Comparison of ENCODE assay signal across 8 cellular contexts in the genomic region with DNA sequence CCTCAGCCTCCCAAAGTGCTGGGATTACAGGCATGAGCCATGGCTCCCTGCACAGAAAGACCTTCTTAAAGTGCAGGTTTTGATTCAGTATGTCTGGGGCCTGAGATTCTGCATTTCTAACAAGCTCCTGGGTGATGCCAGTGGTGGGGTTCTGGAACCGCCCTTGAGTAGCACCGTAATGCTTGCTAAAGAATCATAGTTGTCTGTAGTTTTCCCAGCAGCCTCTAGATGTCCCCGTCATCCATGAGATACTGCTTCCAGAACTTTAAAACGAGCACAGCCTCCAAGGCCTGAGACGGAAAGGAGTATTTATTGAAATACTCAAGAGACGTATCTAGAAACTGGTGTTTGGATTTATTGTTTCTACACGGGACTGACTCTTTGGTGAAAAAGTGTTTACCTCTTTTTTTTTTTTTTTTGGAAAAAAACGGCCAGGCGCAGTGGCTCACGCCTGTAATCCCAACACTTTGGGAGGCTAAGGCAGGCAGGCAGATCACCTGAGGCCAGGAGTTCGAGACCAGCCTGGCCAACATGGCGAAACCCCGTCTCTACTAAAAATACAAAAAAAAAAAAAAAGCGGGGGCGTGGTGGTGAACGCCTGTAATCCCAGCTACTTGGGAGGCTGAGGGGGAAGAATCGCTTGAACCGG. TPM values are rescaled to one million over a fixed set of nuclear protein-coding genes. Genes with fewer than 3 reads are reported as not detected.
DNase-seq lines count a peak whose midpoint lies in the region; ATAC-seq, FAIRE-seq and TF ChIP-seq lines count a peak whose summit lies in the region.

No MANE protein-coding gene starts in this region.

- peaks cover 13% of the 10 kb centered on the region for H3K23me2 ChIP-seq in H1 (ENCODE audit: low read depth, low read length)

- H4K8ac ChIP-seq in H1 (ENCODE audit: extremely low read depth, insufficient read depth, low read length): no peak overlapping the region

- no peak overlapping the region for H4K91ac ChIP-seq in H1 (replicated peaks; ENCODE audit: insufficient read length, low read length)

- H3K4me3 ChIP-seq in DND-41 (ENCODE audit: low read depth in 1 of 2, low read length in 2 of 2) (no peak overlapping the region), H1 (ENCODE audit: extremely low read depth in 1 of 4, insufficient read depth in 2 of 4, low read depth in 3 of 4, low read length in 4 of 4) (no peak overlapping the region)

- intact Hi-C loops in activated B cell treated with CpG ODN at 0.5 μM for 24 hours (cut with micrococcal nuclease): loop anchor here (1.0 to 5.0 kb wide), 8 partner anchors 42 to 767 kb away; no protein-coding TSS in a partner anchor

- POLR2A ChIA-PET in activated B cell treated with CpG ODN at 0.5 μM for 24 hours (lab: Charles Lee) (interaction anchor here (0.6 to 4.6 kb wide), 4 partner anchors 10 to 290 kb away, joined by 3 to 23 read pairs (median 14); a partner anchor contains a TSS), H1 (lab: Charles Lee; ENCODE audit: partially characterized antibody) (no interaction called here)

- peak; percentile 92 to 93 for TF ChIP-seq RAD21 in H1 (IDR thresholded peaks at IDR 0.05 in 1 of 2, conservative IDR thresholded peaks at IDR 0.05 in 1 of 2; ENCODE audit: low read depth in 2 of 2, low read length in 2 of 2)

- CTCF ChIA-PET in activated B cell treated with CpG ODN at 0.5 μM for 24 hours (lab: Charles Lee): interaction anchor here (0.6 to 4.3 kb wide), 14 partner anchors 8 to 735 kb away, joined by 3 to 30 read pairs (median 4); a partner anchor contains a TSS
- CTCF ChIA-PET in H1 (lab: Charles Lee; ENCODE audit: partially characterized antibody): interaction anchor here (0.6 to 3.6 kb wide), 38 partner anchors 9 to 1553 kb away, joined by 3 to 23 read pairs (median 4); a partner anchor contains a TSS

- H3K18ac ChIP-seq in H1 (ENCODE audit: extremely low read depth, low read length): no peak overlapping the region

- peaks cover 3% of the 10 kb centered on the region; the same call in 1 of the 2 replicates for H3K79me1 ChIP-seq in H1 (ENCODE audit: low read depth, low read length)

- H3K4me1 Mint-ChIP-seq in activated B cell treated with CpG ODN at 0.5 μM for 24 hours: peaks cover 32% of the 10 kb centered on the region

- no peaks in the 10 kb centered on the region for H3K27me3 Mint-ChIP-seq in activated B cell treated with CpG ODN at 0.5 μM for 24 hours

- DNase-seq in DND-41 (peak; percentile 68), NCI-H460 (ENCODE audit: extremely low read depth, low read depth) (peak; percentile 86), activated B cell treated with CpG ODN at 0.5 μM for 24 hours (no peak), H1 (ENCODE audit: low read depth in 1 of 2, low spot score in 2 of 2) (no peak), midbrain (lab: John Stamatoyannopoulos, UW) (peak; percentile 73), superior temporal gyrus (ENCODE audit: extremely low spot score) (peak; percentile 90)

- H3K9ac ChIP-seq in DND-41 (ENCODE audit: low read depth, low read length) (no peak overlapping the region), H1 (replicated peaks in 1 of 4; ENCODE audit: extremely low read depth in 1 of 4, low read depth in 3 of 4, low read length in 3 of 4) (no peak overlapping the region)

- ATAC-seq in DND-41 (ENCODE audit: insufficient read depth, low read depth) (peak; percentile 48), HG03354 (IDR thresholded peaks at IDR 0.05; ENCODE audit: poor library complexity, severe bottlenecking, unreplicated experiment) (peak; percentile 12), activated B cell treated with CpG ODN at 0.5 μM for 24 hours (ENCODE audit: low read depth) (peak; percentile 27), GM21528 (IDR thresholded peaks at IDR 0.05; ENCODE audit: low FRiP score, unreplicated experiment) (no peak)

- peaks cover 31% of the 10 kb centered on the region for H3K4me1 ChIP-seq in DND-41 (ENCODE audit: insufficient read depth, low read length)
- H3K4me1 ChIP-seq in H1 (replicated peaks in 1 of 4; ENCODE audit: control insufficient read depth in 3 of 4, insufficient read depth in 4 of 4, low read length in 3 of 4): peaks cover 0 to 10% (median 4%) of the 10 kb centered on the region in 4 experiments; a peak in 5 of 7 replicates

- TF ChIP-seq EP300 in H1 (IDR thresholded peaks at IDR 0.05; ENCODE audit: borderline replicate concordance in 1 of 2, low read depth in 2 of 2, low read length in 2 of 2): no peak

- TF ChIP-seq CTCF in DND-41 (IDR thresholded peaks at IDR 0.05; ENCODE audit: borderline replicate concordance, extremely low read depth, low read length, poor library complexity, severe bottlenecking): peak; percentile 86
- TF ChIP-seq CTCF in activated B cell treated with CpG ODN at 0.5 μM for 24 hours (IDR thresholded peaks at IDR 0.05): no peak
- peak in 2 of 3 experiments; percentile 71 to 72; a peak in 3 of 4 replicates for TF ChIP-seq CTCF in H1 (IDR thresholded peaks at IDR 0.05; ENCODE audit: control extremely low read depth in 1 of 3, insufficient read depth in 1 of 3, low read depth in 1 of 3, low read length in 3 of 3)

- H3K4ac ChIP-seq in H1 (replicated peaks; ENCODE audit: insufficient read length, low read depth, low read length): no peak overlapping the region

- H2BK5ac ChIP-seq in H1 (ENCODE audit: low read depth, low read length): no peak overlapping the region

- TF ChIP-seq POLR2A in H1 (IDR thresholded peaks at IDR 0.05; ENCODE audit: control extremely low read depth in 1 of 2, low read depth in 2 of 2, low read length in 2 of 2): no peak

- H3K79me2 ChIP-seq in DND-41 (ENCODE audit: insufficient read depth, low read length) (peaks cover 23% of the 10 kb centered on the region), H1 (ENCODE audit: control insufficient read depth in 1 of 2, insufficient read depth in 2 of 2, low read length in 2 of 2) (no peaks in the 10 kb centered on the region)

- no peak overlapping the region for H2BK15ac ChIP-seq in H1 (ENCODE audit: low read length)

- H4K20me1 ChIP-seq in DND-41 (ENCODE audit: insufficient read depth, low read length) (peaks cover 9% of the 10 kb centered on the region), H1 (replicated peaks in 1 of 2; ENCODE audit: control insufficient read depth in 1 of 2, insufficient read depth in 2 of 2, low read length in 2 of 2) (no peaks in the 10 kb centered on the region)

- H3K56ac ChIP-seq in H1 (replicated peaks; ENCODE audit: insufficient read length, low read depth, low read length): no peak overlapping the region

- no peak overlapping the region for H2BK12ac ChIP-seq in H1 (ENCODE audit: low read depth, low read length)

- H3K4me2 ChIP-seq in DND-41 (ENCODE audit: insufficient read depth, low read length) (no peak overlapping the region), H1 (ENCODE audit: insufficient read depth in 1 of 2, low read depth in 2 of 2, low read length in 2 of 2) (no peak overlapping the region)

- no peak overlapping the region for H4K5ac ChIP-seq in H1 (ENCODE audit: insufficient read length, low read depth, low read length)

- no peaks in the 10 kb centered on the region for H3K9me3 Mint-ChIP-seq in activated B cell treated with CpG ODN at 0.5 μM for 24 hours

- peaks cover 8% of the 10 kb centered on the region for H3K36me3 ChIP-seq in DND-41 (ENCODE audit: insufficient read depth, low read length)
- no peaks in the 10 kb centered on the region for H3K36me3 ChIP-seq in H1 (ENCODE audit: control insufficient read depth in 2 of 4, insufficient read depth in 4 of 4, low read length in 3 of 4)

- H3K27ac ChIP-seq in DND-41 (ENCODE audit: low read length) (no peak overlapping the region), H1 (ENCODE audit: low read depth, low read length) (no peak overlapping the region)

- H3K9me3 ChIP-seq in DND-41 (ENCODE audit: insufficient read depth, low read length, severe bottlenecking): no peaks in the 10 kb centered on the region
- H3K9me3 ChIP-seq in H1 (ENCODE audit: insufficient read depth in 2 of 2, low read depth in 1 of 2, low read length in 1 of 2): no peaks in the 10 kb centered on the region

- no peak overlapping the region for H2BK20ac ChIP-seq in H1 (ENCODE audit: low read length)

- no peak overlapping the region for H3K23ac ChIP-seq in H1 (ENCODE audit: insufficient read length)

- H3K27me3 ChIP-seq in DND-41 (ENCODE audit: insufficient read depth, low read length, poor library complexity) (no peaks in the 10 kb centered on the region), H1 (replicated peaks in 1 of 4; ENCODE audit: control insufficient read depth in 3 of 4, extremely low read depth in 1 of 4, insufficient read depth in 3 of 4, low read length in 3 of 4) (no peaks in the 10 kb centered on the region)

- peaks cover 12% of the 10 kb centered on the region for H3K36me3 Mint-ChIP-seq in activated B cell treated with CpG ODN at 0.5 μM for 24 hours (ENCODE audit: low read depth)

- no peak overlapping the region for H3K14ac ChIP-seq in H1 (ENCODE audit: insufficient read length)

- H3K27ac Mint-ChIP-seq in activated B cell treated with CpG ODN at 0.5 μM for 24 hours: peak overlapping the region; percentile 83

- H2BK120ac ChIP-seq in H1 (replicated peaks; ENCODE audit: low read depth, low read length): no peak overlapping the region

- H3K4me3 Mint-ChIP-seq in activated B cell treated with CpG ODN at 0.5 μM for 24 hours: peak overlapping the region; percentile 53

- WGBS in H1 (ENCODE audit: extremely low coverage in 1 of 2, insufficient coverage in 1 of 2, insufficient read length in 1 of 2, insufficient replicate concordance in 2 of 2, low coverage in 1 of 2, low lambda C conversion rate in 2 of 2, missing lambda C conversion rate in 1 of 2), 2 experiments: 41% methylated on average over 9 of the region's 18 CpGs; no CpG with 5 or more reads in 1 of the 2 experiments

- H2AFZ ChIP-seq in DND-41 (ENCODE audit: low read depth, low read length): no peak overlapping the region
- H2AFZ ChIP-seq in H1 (ENCODE audit: low read length): no peak overlapping the region

- H2AK5ac ChIP-seq in H1 (ENCODE audit: low read depth, low read length): no peak overlapping the region

- FAIRE-seq in H1 (lab: Jason Lieb, UNC): peak; percentile 58

RNA-seq across cellular contexts. Expression of a gene that starts 2.6 kb away (rescaled TPM):
- total RNA-seq in NCI-H460 (2014; rRNA removed; shearing (Covaris generic)): 82.1 and 98.0 TPM in 2 replicates
- polyA plus RNA-seq in NCI-H460 (2014; cell fraction: nucleus; rRNA removed): 140 and 227 TPM in 2 replicates
- total RNA-seq in activated B cell treated with CpG ODN at 0.5 μM for 24 hours: 59.5 and 60.8 TPM in 2 replicates
- total RNA-seq in H1 (2021; fragmentation: NEBNext Ultra II Directional; extraction: Animal tissue kit (Norgen Biotek cat#: 25700)): 19.9 and 21.4 TPM in 2 replicates
- polyA plus RNA-seq in H1 (2011; rRNA removed): 15.3 and 26.9 TPM in 2 replicates
- polyA plus RNA-seq in H1 (2011; cell fraction: cytosol; rRNA removed): 20.4 TPM
- polyA plus RNA-seq in H1 (2011; cell fraction: nucleus; rRNA removed): 32.6 TPM
- polyA plus RNA-seq in H1 (2012, experiment 1 of 2): 18.0 to 24.6 TPM (median 21.5 TPM) in 4 replicates
- polyA plus RNA-seq in H1 (2012, experiment 2 of 2): 14.7 TPM
- 15.3 TPM for polyA plus RNA-seq in H1 (2013, experiment 1 of 2)
- polyA plus RNA-seq in H1 (2013, experiment 2 of 2): 16.1 TPM
- 29.6 and 40.8 TPM in 2 replicates for polyA minus RNA-seq in H1 (2011; rRNA and poly(A)+ RNA removed)
- 16.9 TPM for polyA minus RNA-seq in H1 (2011; cell fraction: cytosol; rRNA and poly(A)+ RNA removed)
- 14.4 TPM for polyA minus RNA-seq in H1 (2011; cell fraction: nucleus; rRNA and poly(A)+ RNA removed)

RNA-seq across cellular contexts. Expression of a gene that starts 53.5 kb away (rescaled TPM):
- total RNA-seq in NCI-H460 (2014; rRNA removed; shearing (Covaris generic)): 77.8 and 90.5 TPM in 2 replicates
- 33.1 and 58.7 TPM in 2 replicates for polyA plus RNA-seq in NCI-H460 (2014; cell fraction: nucleus; rRNA removed)
- 26.3 and 27.5 TPM in 2 replicates for total RNA-seq in activated B cell treated with CpG ODN at 0.5 μM for 24 hours
- 36.3 and 36.6 TPM in 2 replicates for total RNA-seq in H1 (2021; fragmentation: NEBNext Ultra II Directional; extraction: Animal tissue kit (Norgen Biotek cat#: 25700))
- 6.3 and 8.3 TPM in 2 replicates for polyA plus RNA-seq in H1 (2011; rRNA removed)
- polyA plus RNA-seq in H1 (2011; cell fraction: cytosol; rRNA removed): 10.3 TPM
- 9.4 TPM for polyA plus RNA-seq in H1 (2011; cell fraction: nucleus; rRNA removed)
- 12.6 to 21.2 TPM (median 13.9 TPM) in 4 replicates for polyA plus RNA-seq in H1 (2012, experiment 1 of 2)
- polyA plus RNA-seq in H1 (2012, experiment 2 of 2): 2.7 TPM
- polyA plus RNA-seq in H1 (2013, experiment 1 of 2): 18.2 TPM
- 18.7 TPM for polyA plus RNA-seq in H1 (2013, experiment 2 of 2)
- 36.1 and 43.3 TPM in 2 replicates for polyA minus RNA-seq in H1 (2011; rRNA and poly(A)+ RNA removed)
- polyA minus RNA-seq in H1 (2011; cell fraction: cytosol; rRNA and poly(A)+ RNA removed): 14.0 TPM
- 17.0 TPM for polyA minus RNA-seq in H1 (2011; cell fraction: nucleus; rRNA and poly(A)+ RNA removed)

Comparison
In these comparisons a context has a peak if more than half of its experiments do, and no peak if none do; other contexts are left out.
1. DNase-seq: peak in DND-41 (single experiment), NCI-H460 (single experiment), midbrain (single experiment) and superior temporal gyrus (single experiment); none in activated B cell treated with CpG ODN at 0.5 μM for 24 hours (single experiment) and H1 (0 of 2).